ENCODE assay signal across 17 cellular contexts in genomic region chr2:41781082-41781481, GRCh38.
DNase-seq lines count a peak whose midpoint lies in the region; ATAC-seq and TF ChIP-seq lines count a peak whose summit lies in the region.
"Had no signal": no experiment of that assay in that cellular context is flagged by ENCODE, and none has a peak within 500 bp of the region (broad histone marks: within the 10 kb centered on the region; RNA-seq: fewer than 3 reads in every experiment).

No MANE protein-coding gene starts in this region.

- H3K27ac ChIP-seq in GM23248: no peak overlapping the region
- H3K27ac ChIP-seq: 22Rv1, Peyer's patch had no signal

- no peaks in the 10 kb centered on the region for H3K36me3 ChIP-seq in GM23248 (ENCODE audit: low read depth)
- H3K36me3 ChIP-seq: Peyer's patch had no signal

- WGBS in GM23248 (ENCODE audit: low coverage in 1 of 2, low lambda C conversion rate in 2 of 2, missing lambda C conversion rate in 2 of 2), 2 experiments: 62 to 71% methylated on average over 3 of the region's 3 CpGs

- H3K9me3 ChIP-seq in GM23248 (ENCODE audit: low read depth): no peaks in the 10 kb centered on the region
- H3K9me3 ChIP-seq: Peyer's patch had no signal

- no peak overlapping the region for H3K4me2 ChIP-seq in GM23248 (ENCODE audit: unreplicated experiment)

- TF ChIP-seq CTCF in cardiac fibroblast (IDR thresholded peaks at IDR 0.05; ENCODE audit: low read depth, low read length): no peak

- H3K27me3 ChIP-seq in GM23248 (replicated peaks; ENCODE audit: insufficient read depth): 0 out of 2 replicates have a peak, but pooled peaks cover 7% of the 10 kb centered on the region
- H3K27me3 ChIP-seq: Peyer's patch had no signal

- no peak overlapping the region for H2AFZ ChIP-seq in GM23248

- H3K79me2 ChIP-seq in GM23248 (ENCODE audit: insufficient read depth): no peaks in the 10 kb centered on the region

- H3K9ac ChIP-seq in GM23248: no peak overlapping the region

- H3K4me1 ChIP-seq in GM23248 (ENCODE audit: insufficient read depth): no peaks in the 10 kb centered on the region
- H3K4me1 ChIP-seq: Peyer's patch had no signal

- DNase-seq in NCI-H1436 (lab: John Stamatoyannopoulos, UW) (peak; percentile 18), NCI-H1436 treated with DMSO at 0.1 percent for 48 hours (lab: John Stamatoyannopoulos, UW) (no peak), GM23248 (peak; percentile 7), cardiac fibroblast (ENCODE audit: low read depth in 2 of 2) (peak; percentile 2 to 3), renal cortical epithelial cell (ENCODE audit: low read depth) (peak; percentile 50)
- DNase-seq in activated CD8-positive, alpha-beta memory T cell treated with anti-CD3 and anti-CD28 coated beads for 24 hours: no peak
- DNase-seq in stimulated activated CD4-positive, alpha-beta T cell treated with anti-CD3 and anti-CD28 coated beads, Interleukin-15, amount 100 ng/mL, for 24 hours: no peak
- DNase-seq: C1 segment of cervical spinal cord, DMS 273 treated with DMSO at 0.1 percent for 48 hours, HFFc6, Karpas-422, NCI-H2029, NCI-H774, Peyer's patch, SHP77 treated with DMSO at 0.1 percent for 48 hours had no signal

- no peaks in the 10 kb centered on the region for H3K9me2 ChIP-seq in GM23248 (ENCODE audit: insufficient read depth)

- no peak overlapping the region for H3K4me3 ChIP-seq in GM23248
- no peak overlapping the region for H3K4me3 ChIP-seq in cardiac fibroblast (replicated peaks in 1 of 2; ENCODE audit: low read depth in 2 of 2, low read length in 2 of 2)
- H3K4me3 ChIP-seq: Peyer's patch had no signal

- H3F3A ChIP-seq in GM23248 (ENCODE audit: insufficient read depth): no peaks in the 10 kb centered on the region

- in situ Hi-C loops in GM23248 (cut with MboI): loop anchor here (25.0 kb wide), 2 partner anchors 944 to 1869 kb away; no protein-coding TSS in a partner anchor

- no peak for ATAC-seq in HG02973 (IDR thresholded peaks at IDR 0.05; ENCODE audit: unreplicated experiment)

- H4K20me1 ChIP-seq in GM23248 (ENCODE audit: insufficient read depth): no peaks in the 10 kb centered on the region

Comparison
In these comparisons a context has a peak if more than half of its experiments do, and no peak if none do; other contexts are left out.
1. DNase-seq: peak in NCI-H1436 (single experiment), GM23248 (single experiment), cardiac fibroblast (2 of 2) and renal cortical epithelial cell (single experiment); none in NCI-H1436 treated with DMSO at 0.1 percent for 48 hours (single experiment), activated CD8-positive, alpha-beta memory T cell treated with anti-CD3 and anti-CD28 coated beads for 24 hours (single experiment) and stimulated activated CD4-positive, alpha-beta T cell treated with anti-CD3 and anti-CD28 coated beads, Interleukin-15, amount 100 ng/mL, for 24 hours (single experiment).